15 cellular contexts compared by ENCODE assay signal in genomic region chr5:82440041-82440440, GRCh38.
"Had no signal": no experiment of that assay in that cellular context is flagged by ENCODE, and none has a peak within 500 bp of the region (broad histone marks: within the 10 kb centered on the region; RNA-seq: fewer than 3 reads in every experiment).

No MANE protein-coding gene starts in this region.

- H3K36me3 ChIP-seq: neutrophil, transverse colon, vagina had no signal

- ATAC-seq: activated CD4-positive, CD25-positive, alpha-beta regulatory T cell treated with anti-CD3 and anti-CD28 coated beads, Interleukin-2, amount 50 U/mL, for 24 hours; left lobe of liver had no signal

- H3K27ac ChIP-seq: neutrophil, skin epidermis, transverse colon, vagina had no signal

- H3K4me3 ChIP-seq: skin epidermis, transverse colon, vagina had no signal

- DNase-seq: activated CD4-positive, alpha-beta T cell treated with anti-CD3 and anti-CD28 coated beads, Interleukin-2, amount 50 U/mL, for 1 hour; activated CD8-positive, alpha-beta memory T cell treated with anti-CD3 and anti-CD28 coated beads for 24 hours; activated gamma-delta T cell treated with Interleukin-2 at 50 U/mL for 16 hours; activated naive CD8-positive, alpha-beta T cell treated with anti-CD3 and anti-CD28 coated beads for 36 hours; anterior cingulate cortex; effector memory CD4-positive, alpha-beta T cell; retina; stimulated activated CD4-positive, alpha-beta T cell treated with anti-CD3 and anti-CD28 coated beads, Interleukin-4, amount 100 ng/mL, for 24 hours; stimulated activated naive CD4-positive, alpha-beta T cell treated with Interleukin-2 at 50 U/mL for 16 hours; transverse colon had no signal

- H3K4me1 ChIP-seq: transverse colon, vagina had no signal

- H3K27me3 ChIP-seq: neutrophil, transverse colon, vagina had no signal
